In genomic region chr11:3854977-3855807, GRCh38 we compare ENCODE assay signal across 1 cellular context.
TF ChIP-seq lines count a peak whose summit lies in the region.

Gene STIM1, plus strand, starts transcription at chr11:3855664. Its CDS starts 607 bp downstream, at chr11:3856271.

TF ChIP-seq in K562, 482 proteins besides CTCF, POLR2A, EP300 and RAD21 (continued from another document and continues in another):
- TF ChIP-seq ZNF518B (CRISPR knock-in tag; IDR thresholded peaks at IDR 0.05) (no peak), IRF9 (tag; IDR thresholded peaks at IDR 0.05) (no peak), E2F6 (IDR thresholded peaks at IDR 0.05; ENCODE audit: borderline replicate concordance in 1 of 2, extremely low read depth in 1 of 2, insufficient read depth in 1 of 2, insufficient read length in 1 of 2, low read depth in 1 of 2, low read length in 1 of 2, poor library complexity in 1 of 2, severe bottlenecking in 1 of 2) (peak; percentile 22 to 65), RBM17 (IDR thresholded peaks at IDR 0.05; ENCODE audit: borderline replicate concordance, low read depth, low read length) (no peak), PHF8 (IDR thresholded peaks at IDR 0.05; ENCODE audit: borderline replicate concordance, low read length) (peak; percentile 72; the same call in 1 of the 2 replicates), KAT7 (CRISPR knock-in tag; IDR thresholded peaks at IDR 0.05; ENCODE audit: borderline replicate concordance) (no peak), SMAD4 (CRISPR knock-in tag; conservative IDR thresholded peaks at IDR 0.05) (0 out of 2 replicates have a peak, but pooled peaks have one; percentile 0), HNRNPUL1 (IDR thresholded peaks at IDR 0.05; ENCODE audit: low read length) (no peak), SIN3A (IDR thresholded peaks at IDR 0.05; ENCODE audit: borderline replicate concordance in 2 of 2, control insufficient read depth in 1 of 2, low read depth in 2 of 2, low read length in 2 of 2) (peak in 1 of 2 experiments; percentile 60; a peak in 1 of 4 replicates), RFX1 (IDR thresholded peaks at IDR 0.05) (peak; percentile 43), CREM (IDR thresholded peaks at IDR 0.05; ENCODE audit: low read depth) (peak; percentile 86), CEBPZ (IDR thresholded peaks at IDR 0.05; ENCODE audit: borderline replicate concordance, low read depth, low read length) (no peak), ATF1 (CRISPR knock-in tag; IDR thresholded peaks at IDR 0.05) (no peak; the same call in 1 of the 2 replicates), ATF1 (tag; IDR thresholded peaks at IDR 0.05) (peak; percentile 65), PHF20 (IDR thresholded peaks at IDR 0.05; ENCODE audit: partially characterized antibody) (no peak), MAFF (IDR thresholded peaks at IDR 0.05; ENCODE audit: low read length) (no peak), MLLT1 (IDR thresholded peaks at IDR 0.05) (peak in 1 of 2 experiments; percentile 87; a peak in 2 of 4 replicates), HINFP (tag; conservative IDR thresholded peaks at IDR 0.05; ENCODE audit: low read depth) (no peak), ZNF584 (CRISPR knock-in tag; IDR thresholded peaks at IDR 0.05; ENCODE audit: low read depth) (no peak), ARID2 (IDR thresholded peaks at IDR 0.05) (peak; percentile 48; the same call in 1 of the 2 replicates), SRF (CRISPR knock-in tag; IDR thresholded peaks at IDR 0.05) (0 out of 4 replicates have a peak, but pooled peaks of 1 of the 2 experiments have one; percentile 29), RBM15 (IDR thresholded peaks at IDR 0.05; ENCODE audit: insufficient read depth, low read length) (no peak), ERF (CRISPR knock-in tag; IDR thresholded peaks at IDR 0.05) (0 out of 2 replicates have a peak, but pooled peaks have one; percentile 69), CHAMP1 (IDR thresholded peaks at IDR 0.05) (no peak), SUPT5H (IDR thresholded peaks at IDR 0.05) (peak; percentile 70), AFF4 (CRISPR knock-in tag; IDR thresholded peaks at IDR 0.05) (no peak), ZBTB9 (CRISPR knock-in tag; IDR thresholded peaks at IDR 0.05) (peak; percentile 19; the same call in 1 of the 2 replicates), DDX20 (tag; IDR thresholded peaks at IDR 0.05; ENCODE audit: low read depth) (no peak), GMEB1 (CRISPR knock-in tag; IDR thresholded peaks at IDR 0.05) (no peak), POLR2H (tag; IDR thresholded peaks at IDR 0.05; ENCODE audit: low read depth) (peak; percentile 74)
